Comparison of ENCODE assay signal across 9 cellular contexts in genomic region chr5:74257645-74258328, GRCh38.
DNase-seq lines count a peak whose midpoint lies in the region; ATAC-seq, FAIRE-seq and TF ChIP-seq lines count a peak whose summit lies in the region.
"Had no signal": no experiment of that assay in that cellular context is flagged by ENCODE, and none has a peak within 500 bp of the region (broad histone marks: within the 10 kb centered on the region; RNA-seq: fewer than 3 reads in every experiment).

No MANE protein-coding gene starts in this region.

- no peaks in the 10 kb centered on the region for H3K79me2 ChIP-seq in hepatocyte

- H3K36me3 ChIP-seq in hepatocyte (replicated peaks; ENCODE audit: insufficient read depth, low read depth) (no peaks in the 10 kb centered on the region), upper lobe of left lung (no peaks in the 10 kb centered on the region)

- ATAC-seq in HG02588 (IDR thresholded peaks at IDR 0.05; ENCODE audit: unreplicated experiment) (peak; percentile 88), upper lobe of left lung (ENCODE audit: low FRiP score in 2 of 2) (peak; percentile 79 to 93)

- H3K27ac ChIP-seq in hepatocyte (peak overlapping the region; percentile 89), upper lobe of left lung (peak overlapping the region in 2 of 4 donors; percentile 26 to 46)

- H3K4me1 ChIP-seq in hepatocyte (ENCODE audit: insufficient read depth) (peaks cover 18% of the 10 kb centered on the region), upper lobe of left lung (peaks cover 4 to 23% (median 10%) of the 10 kb centered on the region in 4 donors)

- H3K4me3 ChIP-seq in hepatocyte = no peak overlapping the region
- no peak overlapping the region for H3K4me3 ChIP-seq in upper lobe of left lung

- H2AFZ ChIP-seq in hepatocyte = peak overlapping the region; percentile 31

- no peak for TF ChIP-seq EP300 in upper lobe of left lung (IDR thresholded peaks at IDR 0.05)

- WGBS in hepatocyte (ENCODE audit: low lambda C conversion rate, missing lambda C conversion rate) = 17% methylated on average over 6 of the region's 6 CpGs
- WGBS in upper lobe of left lung, 2 donors = 20% methylated on average over 6 of the region's 6 CpGs

- peak overlapping the region; percentile 58 for H3K4me2 ChIP-seq in hepatocyte

- H3K27me3 ChIP-seq in hepatocyte (no peaks in the 10 kb centered on the region), upper lobe of left lung (no peaks in the 10 kb centered on the region)

- no peak for TF ChIP-seq POLR2A in upper lobe of left lung (IDR thresholded peaks at IDR 0.05)

- H4K20me1 ChIP-seq in hepatocyte (ENCODE audit: insufficient read depth, poor library complexity, severe bottlenecking) = no peaks in the 10 kb centered on the region

- no peaks in the 10 kb centered on the region for H3K9me2 ChIP-seq in hepatocyte (replicated peaks; ENCODE audit: insufficient read depth)

- no peak for FAIRE-seq in HTR-8/SVneo (lab: Jason Lieb, UNC)

- H3K9me3 ChIP-seq in hepatocyte (ENCODE audit: low read depth) = no peaks in the 10 kb centered on the region
- no peaks in the 10 kb centered on the region for H3K9me3 ChIP-seq in upper lobe of left lung

- TF ChIP-seq CTCF in hepatocyte (IDR thresholded peaks at IDR 0.05; ENCODE audit: poor library complexity) = peak; percentile 7
- no peak for TF ChIP-seq CTCF in upper lobe of left lung (IDR thresholded peaks at IDR 0.05)

- DNase-seq in SKM-1 (lab: John Stamatoyannopoulos, UW; ENCODE audit: unreplicated experiment) (peak; percentile 56), hepatocyte (ENCODE audit: low spot score) (peak; percentile 72), upper lobe of left lung (peak in 1 of 2 donors; percentile 64), NCI-H774 (lab: John Stamatoyannopoulos, UW) (no peak), DMS 273 treated with DMSO at 0.1 percent for 48 hours (lab: John Stamatoyannopoulos, UW) (no peak), HTR-8/SVneo (ENCODE audit: insufficient read length, low spot score) (no peak)
- no peak for DNase-seq in stimulated activated CD8-positive, alpha-beta memory T cell treated with anti-CD3 and anti-CD28 coated beads, Interleukin-4, amount 100 ng/mL, for 48 hours
- DNase-seq: stimulated activated CD4-positive, alpha-beta T cell treated with anti-CD3 and anti-CD28 coated beads, Interleukin-1b, Interleukin-23, amount 100 ng/mL, for 48 hours had no signal

Comparison
In these comparisons a context has a peak if more than half of its experiments do, and no peak if none do; other contexts are left out.
1. DNase-seq: peak in SKM-1 (single experiment) and hepatocyte (single experiment); none in stimulated activated CD8-positive, alpha-beta memory T cell treated with anti-CD3 and anti-CD28 coated beads, Interleukin-4, amount 100 ng/mL, for 48 hours (single experiment), NCI-H774 (single experiment), DMS 273 treated with DMSO at 0.1 percent for 48 hours (single experiment) and HTR-8/SVneo (single experiment).